Comparison of ENCODE assay signal across 1 cellular context in genomic region chr17:46862949-46863348, GRCh38.
A peak's percentile ranks its signal among the peaks of the same experiment; 100 is the strongest.
TF ChIP-seq lines count a peak whose summit lies in the region.

No MANE protein-coding gene starts in this region.

TF ChIP-seq in HepG2, 621 proteins besides CTCF, POLR2A, EP300 and RAD21:
- TF ChIP-seq ZNF547 (CRISPR knock-in tag; IDR thresholded peaks at IDR 0.05) = no peak
- peak; percentile 20; the same call in 1 of the 2 replicates for TF ChIP-seq MYC (CRISPR knock-in tag; IDR thresholded peaks at IDR 0.05; ENCODE audit: borderline replicate concordance)
- TF ChIP-seq ZNF687 (CRISPR knock-in tag; IDR thresholded peaks at IDR 0.05) = peak; percentile 16; the same call in 1 of the 2 replicates
- TF ChIP-seq SAFB2 (CRISPR knock-in tag; IDR thresholded peaks at IDR 0.05; ENCODE audit: borderline replicate concordance, low read depth) = 0 out of 2 replicates have a peak, but pooled peaks have one; percentile 24
- TF ChIP-seq ZNF672 (CRISPR knock-in tag; IDR thresholded peaks at IDR 0.05) = no peak
